In genomic region chrX:39327705-39328104, GRCh38 we compare ENCODE assay signal across 14 cellular contexts.
DNase-seq lines count a peak whose midpoint lies in the region; ATAC-seq, FAIRE-seq and TF ChIP-seq lines count a peak whose summit lies in the region.
"Had no signal": no experiment of that assay in that cellular context is flagged by ENCODE, and none has a peak within 500 bp of the region (broad histone marks: within the 10 kb centered on the region; RNA-seq: fewer than 3 reads in every experiment).

No MANE protein-coding gene starts in this region.

- TF ChIP-seq CTCF in astrocyte (IDR thresholded peaks at IDR 0.05; ENCODE audit: insufficient read depth, low read depth, low read length) (no peak), CD14-positive monocyte (IDR thresholded peaks at IDR 0.05) (no peak)

- H3K9me3 ChIP-seq in T-helper 17 cell (ENCODE audit: control insufficient read depth, low read length, poor library complexity, severe bottlenecking) = no peaks in the 10 kb centered on the region
- no peaks in the 10 kb centered on the region for H3K9me3 ChIP-seq in astrocyte (ENCODE audit: insufficient read depth, low read depth, low read length)

- H2AFZ ChIP-seq in astrocyte (ENCODE audit: low read depth, low read length) = no peak overlapping the region
- H2AFZ ChIP-seq: GM23248 had no signal

- no peaks in the 10 kb centered on the region for H4K20me1 ChIP-seq in astrocyte (ENCODE audit: insufficient read depth, low read length)

- H3K27me3 Mint-ChIP-seq in T-helper 17 cell (no peaks in the 10 kb centered on the region), astrocyte (ENCODE audit: low read depth, unreplicated experiment) (peaks cover 28% of the 10 kb centered on the region), CD14-positive monocyte (ENCODE audit: low read depth in 3 of 3) (peaks cover 0 to 3% (median 1%) of the 10 kb centered on the region in 3 donors)

- no peaks in the 10 kb centered on the region for H3K4me1 ChIP-seq in astrocyte (ENCODE audit: insufficient read depth, low read length)

- no peak overlapping the region for H3K27ac ChIP-seq in astrocyte (ENCODE audit: low read depth, low read length)
- H3K27ac ChIP-seq: GM23248 had no signal

- no peak for DNase-seq in activated naive CD4-positive, alpha-beta T cell treated with anti-CD3 and anti-CD28 coated beads, Interleukin-2, amount 50 U/mL, for 72 hours (ENCODE audit: low spot score in 2 of 2)
- no peak for DNase-seq in activated naive CD4-positive, alpha-beta T cell treated with Interleukin-2 at 50 U/mL for 16 hours
- DNase-seq in T-helper 17 cell = no peak
- no peak for DNase-seq in astrocyte (ENCODE audit: low read depth)
- no peak for DNase-seq in DMS114 treated with DMSO at 0.1 percent for 48 hours (lab: John Stamatoyannopoulos, UW; ENCODE audit: unreplicated experiment)
- DNase-seq in NCI-H2029 treated with DMSO at 0.1 percent for 48 hours (lab: John Stamatoyannopoulos, UW) = no peak
- DNase-seq in CD14-positive monocyte (ENCODE audit: low spot score) = no peak
- DNase-seq: GM23248, IMR-90, NCI-H187 treated with DMSO at 0.1 percent for 48 hours, NCI-H2171, NCI-H510A treated with DMSO at 0.1 percent for 48 hours, SHP77 treated with DMSO at 0.1 percent for 48 hours had no signal

- H3K27ac Mint-ChIP-seq in activated naive CD4-positive, alpha-beta T cell treated with anti-CD3 and anti-CD28 coated beads, Interleukin-2, amount 50 U/mL, for 72 hours = peak overlapping the region; percentile 79 to 89
- peak overlapping the region; percentile 75 for H3K27ac Mint-ChIP-seq in T-helper 17 cell
- no peak overlapping the region for H3K27ac Mint-ChIP-seq in astrocyte (ENCODE audit: unreplicated experiment)
- H3K27ac Mint-ChIP-seq in CD14-positive monocyte = no peak overlapping the region

- no peak overlapping the region for H3K9ac ChIP-seq in astrocyte (ENCODE audit: low read length)
- H3K9ac ChIP-seq: GM23248 had no signal

- H3K36me3 Mint-ChIP-seq in activated naive CD4-positive, alpha-beta T cell treated with anti-CD3 and anti-CD28 coated beads, Interleukin-2, amount 50 U/mL, for 72 hours = peaks cover 41 to 51% of the 10 kb centered on the region in 2 donors
- H3K36me3 Mint-ChIP-seq in T-helper 17 cell (ENCODE audit: low read depth) (no peaks in the 10 kb centered on the region), astrocyte (ENCODE audit: low read depth, unreplicated experiment) (peaks cover 3% of the 10 kb centered on the region), CD14-positive monocyte (no peaks in the 10 kb centered on the region)

- peaks cover 20% of the 10 kb centered on the region for H3K4me1 Mint-ChIP-seq in T-helper 17 cell
- H3K4me1 Mint-ChIP-seq in astrocyte (ENCODE audit: low read depth, unreplicated experiment) = peaks cover 3% of the 10 kb centered on the region
- no peaks in the 10 kb centered on the region for H3K4me1 Mint-ChIP-seq in CD14-positive monocyte

- FAIRE-seq in astrocyte (lab: Jason Lieb, UNC) = peak; percentile 59
- FAIRE-seq: GM12878 had no signal

- H3K4me3 ChIP-seq in astrocyte (ENCODE audit: insufficient read depth, low read depth, low read length) = no peak overlapping the region
- H3K4me3 ChIP-seq: GM12878, GM23248 had no signal

- peaks cover 7% of the 10 kb centered on the region for H3K27me3 ChIP-seq in astrocyte (ENCODE audit: insufficient read depth, low read length)

- H3K4me2 ChIP-seq in astrocyte (ENCODE audit: low read length) = no peak overlapping the region

- ATAC-seq in activated naive CD4-positive, alpha-beta T cell treated with anti-CD3 and anti-CD28 coated beads, Interleukin-2, amount 50 U/mL, for 72 hours = no peak
- ATAC-seq in T-helper 17 cell = no peak
- ATAC-seq: GM12878 had no signal

- intact Hi-C loops in CD14-positive monocyte (cut with micrococcal nuclease) = no loop called here

- H3K9me3 Mint-ChIP-seq in activated naive CD4-positive, alpha-beta T cell treated with anti-CD3 and anti-CD28 coated beads, Interleukin-2, amount 50 U/mL, for 72 hours = peaks cover 15 to 35% of the 10 kb centered on the region in 2 donors
- no peaks in the 10 kb centered on the region for H3K9me3 Mint-ChIP-seq in astrocyte (ENCODE audit: unreplicated experiment)
- peaks cover 0 to 3% (median 0%) of the 10 kb centered on the region in 7 donors for H3K9me3 Mint-ChIP-seq in CD14-positive monocyte

- no peak overlapping the region for H3K4me3 Mint-ChIP-seq in T-helper 17 cell
- no peak overlapping the region for H3K4me3 Mint-ChIP-seq in astrocyte (ENCODE audit: unreplicated experiment)
- H3K4me3 Mint-ChIP-seq in CD14-positive monocyte = no peak overlapping the region

- H3K36me3 ChIP-seq in astrocyte (ENCODE audit: insufficient read depth, low read length) = no peaks in the 10 kb centered on the region

- H3K79me2 ChIP-seq in astrocyte (ENCODE audit: insufficient read depth, low read length) = no peaks in the 10 kb centered on the region

Comparison
In these comparisons a context has a peak if more than half of its experiments do, and no peak if none do; other contexts are left out.
1. H3K27ac Mint-ChIP-seq: peak in activated naive CD4-positive, alpha-beta T cell treated with anti-CD3 and anti-CD28 coated beads, Interleukin-2, amount 50 U/mL, for 72 hours (2 of 2) and T-helper 17 cell (single experiment); none in astrocyte (single experiment) and CD14-positive monocyte (0 of 7).